ENCODE assay signal across 30 cellular contexts in genomic region chr10:129622736-129623135, GRCh38.
DNase-seq lines count a peak whose midpoint lies in the region; ATAC-seq and TF ChIP-seq lines count a peak whose summit lies in the region.
"Had no signal": no experiment of that assay in that cellular context is flagged by ENCODE, and none has a peak within 500 bp of the region (broad histone marks: within the 10 kb centered on the region; RNA-seq: fewer than 3 reads in every experiment).

No MANE protein-coding gene starts in this region.

- H3K27me3 ChIP-seq in A673 (replicated peaks; ENCODE audit: insufficient read depth, low read depth, low read length, poor library complexity): no peaks in the 10 kb centered on the region
- no peaks in the 10 kb centered on the region for H3K27me3 ChIP-seq in brain microvascular endothelial cell (replicated peaks)
- H3K27me3 ChIP-seq in neural progenitor cell: no peaks in the 10 kb centered on the region
- H3K27me3 ChIP-seq: BE2C, foreskin keratinocyte, sigmoid colon, SJSA1, suprapubic skin had no signal

- intact Hi-C loops in A673 (cut with micrococcal nuclease; ENCODE audit: unreplicated experiment): no loop called here

- H2AFZ ChIP-seq in neural progenitor cell (replicated peaks): no peak overlapping the region

- H4K20me1 ChIP-seq in neural progenitor cell (ENCODE audit: low read depth): no peaks in the 10 kb centered on the region

- DNase-seq in A673 (ENCODE audit: low spot score) (peak; percentile 64), HK-2 (ENCODE audit: unreplicated experiment) (peak; percentile 66), brain microvascular endothelial cell (peak; percentile 13), neural progenitor cell (ENCODE audit: low spot score) (peak; percentile 14), caudate nucleus (lab: John Stamatoyannopoulos, UW) (no peak), NCI-H345 treated with DMSO at 0.1 percent for 48 hours (lab: John Stamatoyannopoulos, UW; ENCODE audit: unreplicated experiment) (no peak)
- DNase-seq: activated CD4-positive, alpha-beta T cell treated with anti-CD3 and anti-CD28 coated beads, Interleukin-2, amount 50 U/mL, for 4 hours; activated naive CD4-positive, alpha-beta T cell treated with anti-CD3 and anti-CD28 coated beads for 36 hours; BE2C; Calu3; DMS79 treated with DMSO at 0.1 percent for 48 hours; endodermal cell; foreskin keratinocyte; left colon; mammary epithelial cell; NCI-H1417 treated with DMSO at 0.1 percent for 48 hours; NCI-H2081; NCI-H2227 treated with DMSO at 0.1 percent for 48 hours; NCI-H69; RPMI8226; sigmoid colon; stimulated activated CD4-positive, alpha-beta T cell treated with anti-CD3 and anti-CD28 coated beads, Interleukin-15, amount 100 ng/mL, for 24 hours; stimulated activated naive CD4-positive, alpha-beta T cell had no signal

- no TSS peak for BruUV-seq in A673 (replicated peaks; lab: Mats Ljungman, UMichigan)

- H3K36me3 ChIP-seq in A673 (ENCODE audit: insufficient read depth, low read length, poor library complexity, severe bottlenecking) (no peaks in the 10 kb centered on the region), brain microvascular endothelial cell (replicated peaks) (no peaks in the 10 kb centered on the region), neural progenitor cell (no peaks in the 10 kb centered on the region)
- H3K36me3 ChIP-seq: BE2C, sigmoid colon, SJSA1, suprapubic skin had no signal

- H3K9me3 Mint-ChIP-seq in neural progenitor cell: no peaks in the 10 kb centered on the region
- H3K9me3 Mint-ChIP-seq: endodermal cell had no signal

- H3K9me3 ChIP-seq in A673 (ENCODE audit: low read depth, low read length, poor library complexity, severe bottlenecking) (no peaks in the 10 kb centered on the region), neural progenitor cell (ENCODE audit: low read depth) (no peaks in the 10 kb centered on the region)
- H3K9me3 ChIP-seq: BE2C, sigmoid colon, suprapubic skin had no signal

- in situ Hi-C loops in brain microvascular endothelial cell (cut with HindIII; ENCODE audit: low pct_ligation_motif_present, low sequenced_read_pairs): no loop called here

- ATAC-seq in GM21367 (IDR thresholded peaks at IDR 0.05; ENCODE audit: unreplicated experiment) (no peak), GM21423 (IDR thresholded peaks at IDR 0.05; ENCODE audit: unreplicated experiment) (no peak)
- ATAC-seq: esophagus mucosa, foreskin keratinocyte, K562, left colon had no signal

- H3K27me3 Mint-ChIP-seq in neural progenitor cell (ENCODE audit: insufficient read depth, low read depth): no peaks in the 10 kb centered on the region

- H3K4me3 Mint-ChIP-seq in neural progenitor cell: no peak overlapping the region
- H3K4me3 Mint-ChIP-seq: activated naive CD4-positive, alpha-beta T cell treated with anti-CD3 and anti-CD28 coated beads for 36 hours; endodermal cell had no signal

- H3K4me3 ChIP-seq in A673 (ENCODE audit: low read depth, low read length, poor library complexity, severe bottlenecking) (no peak overlapping the region), brain microvascular endothelial cell (ENCODE audit: low read depth, low read length) (no peak overlapping the region), neural progenitor cell (no peak overlapping the region)
- H3K4me3 ChIP-seq: coronary artery, K562, sigmoid colon, SJSA1, suprapubic skin had no signal

- H3K36me3 Mint-ChIP-seq in neural progenitor cell: no peaks in the 10 kb centered on the region

- peaks cover 20% of the 10 kb centered on the region for H3K4me1 ChIP-seq in A673 (ENCODE audit: insufficient read depth, low read length, poor library complexity, severe bottlenecking)
- no peaks in the 10 kb centered on the region for H3K4me1 ChIP-seq in neural progenitor cell
- H3K4me1 ChIP-seq: SJSA1 had no signal

- TF ChIP-seq CTCF in A673 (conservative IDR thresholded peaks at IDR 0.05; ENCODE audit: low read depth, low read length): no peak
- TF ChIP-seq CTCF in brain microvascular endothelial cell (IDR thresholded peaks at IDR 0.05; ENCODE audit: low read depth, low read length, missing control alignments): no peak
- no peak for TF ChIP-seq CTCF in neural progenitor cell (IDR thresholded peaks at IDR 0.05)

- H3F3A ChIP-seq in neural progenitor cell (ENCODE audit: low read depth): no peaks in the 10 kb centered on the region

- H3K27ac Mint-ChIP-seq in neural progenitor cell: no peak overlapping the region
- H3K27ac Mint-ChIP-seq: activated naive CD4-positive, alpha-beta T cell treated with anti-CD3 and anti-CD28 coated beads for 36 hours; endodermal cell had no signal

- no peak overlapping the region for H3K4me2 ChIP-seq in neural progenitor cell

- H3K9ac ChIP-seq in neural progenitor cell: no peak overlapping the region

- H3K79me2 ChIP-seq in neural progenitor cell (ENCODE audit: low read depth): no peaks in the 10 kb centered on the region

- no peak overlapping the region for H3K27ac ChIP-seq in A673 (ENCODE audit: low read depth, low read length, poor library complexity, severe bottlenecking)
- no peak overlapping the region for H3K27ac ChIP-seq in brain microvascular endothelial cell
- no peak overlapping the region for H3K27ac ChIP-seq in neural progenitor cell
- H3K27ac ChIP-seq in caudate nucleus (ENCODE audit: low read depth, low read length): no peak overlapping the region
- H3K27ac ChIP-seq: coronary artery, foreskin keratinocyte, sigmoid colon, SJSA1, suprapubic skin had no signal

- POLR2A ChIA-PET in A673 (lab: Charles Lee; ENCODE audit: low non-redundant PET): no interaction called here

- CTCF ChIA-PET in A673 (lab: Charles Lee): no interaction called here

- peaks cover 5% of the 10 kb centered on the region for H3K4me1 Mint-ChIP-seq in neural progenitor cell

Comparison
In these comparisons a context has a peak if more than half of its experiments do, and no peak if none do; other contexts are left out.
1. DNase-seq: peak in A673 (single experiment), HK-2 (single experiment), brain microvascular endothelial cell (single experiment) and neural progenitor cell (single experiment); none in caudate nucleus (0 of 61) and NCI-H345 treated with DMSO at 0.1 percent for 48 hours (single experiment).